ENCODE assay signal across 9 cellular contexts in genomic region chr1:39509360-39510009, GRCh38. TPM values are rescaled to one million over a fixed set of nuclear protein-coding genes. Genes with fewer than 3 reads are reported as not detected.
DNase-seq lines count a peak whose midpoint lies in the region; ATAC-seq, FAIRE-seq and TF ChIP-seq lines count a peak whose summit lies in the region.
"Had no signal": no experiment of that assay in that cellular context is flagged by ENCODE, and none has a peak within 500 bp of the region (broad histone marks: within the 10 kb centered on the region; RNA-seq: fewer than 3 reads in every experiment).

No MANE protein-coding gene starts in this region.

- FAIRE-seq in GM12891 (lab: Jason Lieb, UNC): peak; percentile 98

- H3K4me1 ChIP-seq in SJCRH30: peaks cover 16% of the 10 kb centered on the region
- H3K4me1 ChIP-seq in esophagus muscularis mucosa: peaks cover under 1 to 12% (median 7%) of the 10 kb centered on the region in 4 donors

- H3K9me3 ChIP-seq in SJCRH30 (replicated peaks): no peaks in the 10 kb centered on the region
- no peaks in the 10 kb centered on the region for H3K9me3 ChIP-seq in esophagus muscularis mucosa

- H3K4me3 ChIP-seq in SJCRH30: peak overlapping the region; percentile 41
- no peak overlapping the region for H3K4me3 ChIP-seq in esophagus muscularis mucosa

- H3K36me3 ChIP-seq in SJCRH30 (no peaks in the 10 kb centered on the region), esophagus muscularis mucosa (no peaks in the 10 kb centered on the region)

- TF ChIP-seq POLR2A in GM12891 (IDR thresholded peaks at IDR 0.05; ENCODE audit: low read depth, low read length) (no peak), esophagus muscularis mucosa (IDR thresholded peaks at IDR 0.05; ENCODE audit: low read depth) (no peak)

- H3K27ac ChIP-seq in SJCRH30: peak overlapping the region; percentile 73
- peak overlapping the region in 2 of 4 donors; percentile 18 to 47 for H3K27ac ChIP-seq in esophagus muscularis mucosa (replicated peaks in 1 of 4)
- H3K27ac ChIP-seq: HL-60 had no signal

- H3K27me3 Mint-ChIP-seq in immature natural killer cell (ENCODE audit: low read depth in 3 of 3): peaks cover 3 to 18% (median 5%) of the 10 kb centered on the region in 3 donors

- no peak for TF ChIP-seq CTCF in esophagus muscularis mucosa (IDR thresholded peaks at IDR 0.05)

- peaks cover 18 to 25% of the 10 kb centered on the region in 2 donors for H3K4me1 Mint-ChIP-seq in immature natural killer cell

- DNase-seq in GM12891 (ENCODE audit: insufficient read length, low spot score) (peak; percentile 46), SJCRH30 (peak; percentile 93 to 97), immature natural killer cell (peak in 2 of 3 donors; percentile 38 to 40), esophagus muscularis mucosa (ENCODE audit: extremely low spot score) (no peak), HuH-7 (ENCODE audit: low spot score) (no peak), medulla oblongata (ENCODE audit: extremely low spot score) (no peak), DMS114 treated with DMSO at 0.1 percent for 48 hours (lab: John Stamatoyannopoulos, UW; ENCODE audit: unreplicated experiment) (no peak)

- H3K27ac Mint-ChIP-seq in immature natural killer cell: peak overlapping the region in 5 of 6 donors; percentile 43 to 84 (median 62)

- no peaks in the 10 kb centered on the region for H3K36me3 Mint-ChIP-seq in immature natural killer cell

- intact Hi-C loops in esophagus muscularis mucosa (cut with DNase I): no loop called here

- H3K9me3 Mint-ChIP-seq in immature natural killer cell: no peaks in the 10 kb centered on the region

- H3K27me3 ChIP-seq in SJCRH30 (no peaks in the 10 kb centered on the region), esophagus muscularis mucosa (peaks cover 0 to under 1% (median 0%) of the 10 kb centered on the region in 4 donors)

- peak; percentile 72 for ATAC-seq in GM21619 (IDR thresholded peaks at IDR 0.05; ENCODE audit: unreplicated experiment)

- no peak for TF ChIP-seq EP300 in esophagus muscularis mucosa (IDR thresholded peaks at IDR 0.05)

- WGBS in esophagus muscularis mucosa: 59% methylated on average over 22 of the region's 22 CpGs

- H3K4me3 Mint-ChIP-seq in immature natural killer cell: peak overlapping the region; percentile 76 to 83 (median 83)

TF ChIP-seq in GM12891, 5 proteins besides CTCF, POLR2A, EP300 and RAD21:
- TF ChIP-seq SPI1 (IDR thresholded peaks at IDR 0.05; ENCODE audit: low read depth, low read length) (0 out of 2 replicates have a peak, but pooled peaks have one; percentile 34), TAF1 (IDR thresholded peaks at IDR 0.05; ENCODE audit: low read depth, low read length) (no peak), POLR2AphosphoS5 (IDR thresholded peaks at IDR 0.05; ENCODE audit: low read depth, low read length) (no peak), PAX5 (IDR thresholded peaks at IDR 0.05; ENCODE audit: insufficient read depth, low read length, severe bottlenecking) (no peak), POU2F2 (IDR thresholded peaks at IDR 0.05; ENCODE audit: low read depth, low read length) (no peak)

RNA-seq across cellular contexts. Expression of gene BMP8A, which starts 18.0 kb away (rescaled TPM):
- polyA plus RNA-seq in GM12891 (2012; ENCODE audit: low read depth, missing spikeins): 0.09 TPM
- 0.22 and 0.63 TPM in 2 replicates for total RNA-seq in SJCRH30 (2014; rRNA removed; shearing (Covaris generic))
- not detected for polyA plus RNA-seq in immature natural killer cell
- 1 to 10 TPM in 3 of 4 donors, under 1 TPM in 1; 0.99 to 3.0 (median 2.2) TPM for total RNA-seq in esophagus muscularis mucosa

Comparison
In these comparisons a context has a peak if more than half of its experiments do, and no peak if none do; other contexts are left out.
1. DNase-seq: peak in GM12891 (single experiment), SJCRH30 (2 of 2) and immature natural killer cell (2 of 3); none in esophagus muscularis mucosa (single experiment), HuH-7 (single experiment), medulla oblongata (single experiment) and DMS114 treated with DMSO at 0.1 percent for 48 hours (single experiment).